8 cellular contexts compared by ENCODE assay signal in the genomic region with DNA sequence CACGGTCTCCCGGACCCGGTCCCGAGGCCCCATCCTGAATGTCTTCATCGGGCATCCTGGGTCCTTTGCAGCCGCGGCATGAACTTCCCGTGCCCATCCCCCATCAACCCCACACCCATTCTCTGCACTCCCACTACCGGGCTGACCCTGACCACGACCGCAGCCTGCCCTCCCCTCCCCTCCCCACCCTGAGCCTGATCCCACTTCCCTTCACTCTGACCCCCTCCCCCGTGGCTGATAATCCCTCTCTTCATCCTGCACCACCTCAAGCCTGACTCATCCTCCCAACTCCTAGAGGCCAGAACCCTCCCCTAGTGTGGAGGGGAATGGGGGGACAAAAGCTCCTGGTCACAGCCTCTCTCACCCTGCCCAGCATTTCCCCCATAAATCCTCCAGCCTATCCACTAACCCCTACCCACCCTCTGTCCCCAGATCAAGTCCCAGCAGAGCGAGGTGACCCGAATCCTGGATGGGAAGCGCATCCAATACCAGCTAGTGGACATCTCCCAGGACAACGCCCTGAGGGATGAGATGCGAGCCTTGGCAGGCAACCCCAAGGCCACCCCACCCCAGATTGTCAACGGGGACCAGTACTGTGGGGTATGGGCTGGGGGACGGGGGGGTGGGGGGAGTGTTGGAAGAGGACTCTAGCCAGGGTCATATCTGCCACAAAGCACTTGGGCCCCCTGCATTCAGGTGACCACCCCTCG. TPM values are rescaled to one million over a fixed set of nuclear protein-coding genes. Genes with fewer than 3 reads are reported as not detected.
DNase-seq lines count a peak whose midpoint lies in the region; ATAC-seq and TF ChIP-seq lines count a peak whose summit lies in the region.

No MANE protein-coding gene starts in this region.

- CTCF ChIA-PET in CD8-positive, alpha-beta memory T cell (lab: Charles Lee), result interaction anchor here (1.2 to 21.9 kb wide), 8 partner anchors 8 to 117 kb away, joined by 3 to 840 read pairs (median 6); partner anchors contain the start of genes CD52, CEP85 and UBXN11
- CTCF ChIA-PET in activated CD4-positive, alpha-beta memory T cell treated with anti-CD3 and anti-CD28 coated beads, Interleukin-2, amount 10 ng/mL, durations not matched to agents 7 days and 5 days (lab: Charles Lee), result interaction anchor here (0.9 to 17.9 kb wide), 8 partner anchors 8 to 136 kb away, joined by 3 to 883 read pairs (median 6); partner anchors contain the start of genes CD52 and UBXN11

- H3K9me3 Mint-ChIP-seq in CD8-positive, alpha-beta memory T cell, result no peaks in the 10 kb centered on the region
- H3K9me3 Mint-ChIP-seq in activated CD4-positive, alpha-beta memory T cell treated with anti-CD3 and anti-CD28 coated beads, Interleukin-2, amount 10 ng/mL, durations not matched to agents 7 days and 5 days, result no peaks in the 10 kb centered on the region

- H3K27ac Mint-ChIP-seq in CD8-positive, alpha-beta memory T cell, result peak overlapping the region; percentile 88 to 97 (median 96)
- H3K27ac Mint-ChIP-seq in activated CD4-positive, alpha-beta memory T cell treated with anti-CD3 and anti-CD28 coated beads, Interleukin-2, amount 10 ng/mL, durations not matched to agents 7 days and 5 days, result peak overlapping the region; percentile 98

- POLR2A ChIA-PET in CD8-positive, alpha-beta memory T cell (lab: Charles Lee), result interaction anchor here (0.6 to 8.3 kb wide), 3 partner anchors 9 to 231 kb away, joined by 3 to 104 read pairs (median 27); partner anchors contain the start of gene CD52
- POLR2A ChIA-PET in activated CD4-positive, alpha-beta memory T cell treated with anti-CD3 and anti-CD28 coated beads, Interleukin-2, amount 10 ng/mL, durations not matched to agents 7 days and 5 days (lab: Charles Lee), result interaction anchor here (1.1 to 19.9 kb wide), 12 partner anchors 7 to 376 kb away, joined by 3 to 1302 read pairs (median 9); partner anchors contain the start of genes CD52, CEP85, DHDDS and UBXN11

- peaks cover 8 to 50% (median 13%) of the 10 kb centered on the region in 3 donors for H3K36me3 Mint-ChIP-seq in CD8-positive, alpha-beta memory T cell
- H3K36me3 Mint-ChIP-seq in activated CD4-positive, alpha-beta memory T cell treated with anti-CD3 and anti-CD28 coated beads, Interleukin-2, amount 10 ng/mL, durations not matched to agents 7 days and 5 days (ENCODE audit: low read depth), result peaks cover 89% of the 10 kb centered on the region

- no peaks in the 10 kb centered on the region for H3K27me3 ChIP-seq in CD8-positive, alpha-beta memory T cell (ENCODE audit: insufficient read depth, low read length, poor library complexity, severe bottlenecking)
- no peaks in the 10 kb centered on the region for H3K27me3 ChIP-seq in left ventricle myocardium inferior (ENCODE audit: low read depth)

- H3K4me3 ChIP-seq in CD8-positive, alpha-beta memory T cell (ENCODE audit: low read length), result peak overlapping the region; percentile 85
- H3K4me3 ChIP-seq in left ventricle myocardium inferior (peak overlapping the region; percentile 92), skeletal muscle cell (ENCODE audit: low read depth, low read length) (peak overlapping the region; percentile 86)

- DNase-seq in CD8-positive, alpha-beta memory T cell, result peak in 1 of 5 donors; percentile 59
- DNase-seq in HuH-7 (ENCODE audit: low spot score) (peak; percentile 62), left ventricle myocardium inferior (no peak), skeletal muscle cell (ENCODE audit: low read depth) (no peak), COR-L47 (lab: John Stamatoyannopoulos, UW) (no peak)
- DNase-seq in activated CD4-positive, alpha-beta memory T cell treated with anti-CD3 and anti-CD28 coated beads, Interleukin-2, amount 10 ng/mL, durations not matched to agents 7 days and 5 days, result peak; percentile 54
- DNase-seq in central memory CD4-positive, alpha-beta T cell, result no peak

- H3K27me3 Mint-ChIP-seq in CD8-positive, alpha-beta memory T cell, result no peaks in the 10 kb centered on the region
- no peaks in the 10 kb centered on the region for H3K27me3 Mint-ChIP-seq in activated CD4-positive, alpha-beta memory T cell treated with anti-CD3 and anti-CD28 coated beads, Interleukin-2, amount 10 ng/mL, durations not matched to agents 7 days and 5 days

- H3K4me3 Mint-ChIP-seq in CD8-positive, alpha-beta memory T cell, result peak overlapping the region; percentile 82 to 97 (median 93)
- H3K4me3 Mint-ChIP-seq in activated CD4-positive, alpha-beta memory T cell treated with anti-CD3 and anti-CD28 coated beads, Interleukin-2, amount 10 ng/mL, durations not matched to agents 7 days and 5 days, result peak overlapping the region; percentile 81

- no peaks in the 10 kb centered on the region for H3K9me3 ChIP-seq in CD8-positive, alpha-beta memory T cell (ENCODE audit: low read length)
- no peaks in the 10 kb centered on the region for H3K9me3 ChIP-seq in left ventricle myocardium inferior (replicated peaks)

- intact Hi-C loops in left ventricle myocardium inferior (cut with micrococcal nuclease), result no loop called here

- peaks cover 91% of the 10 kb centered on the region for H3K4me1 ChIP-seq in CD8-positive, alpha-beta memory T cell (ENCODE audit: insufficient read depth, low read length)
- peaks cover 92% of the 10 kb centered on the region for H3K4me1 ChIP-seq in left ventricle myocardium inferior

- peaks cover 84 to 92% (median 85%) of the 10 kb centered on the region in 3 donors for H3K4me1 Mint-ChIP-seq in CD8-positive, alpha-beta memory T cell
- peaks cover 88% of the 10 kb centered on the region for H3K4me1 Mint-ChIP-seq in activated CD4-positive, alpha-beta memory T cell treated with anti-CD3 and anti-CD28 coated beads, Interleukin-2, amount 10 ng/mL, durations not matched to agents 7 days and 5 days

- H3K36me3 ChIP-seq in CD8-positive, alpha-beta memory T cell (ENCODE audit: insufficient read depth, low read length), result peaks cover 8% of the 10 kb centered on the region
- peaks cover 26% of the 10 kb centered on the region for H3K36me3 ChIP-seq in left ventricle myocardium inferior

- peak overlapping the region; percentile 86 for H3K27ac ChIP-seq in CD8-positive, alpha-beta memory T cell (ENCODE audit: low read depth, low read length)
- H3K27ac ChIP-seq in left ventricle myocardium inferior (replicated peaks), result peak overlapping the region; percentile 98

- ATAC-seq in GM18873 (IDR thresholded peaks at IDR 0.05; ENCODE audit: low FRiP score, unreplicated experiment), result no peak

- TF ChIP-seq CTCF in left ventricle myocardium inferior (IDR thresholded peaks at IDR 0.05; ENCODE audit: borderline replicate concordance), result no peak

RNA-seq across cellular contexts. Expression of gene SH3BGRL3, which starts 0.6 kb away (rescaled TPM):
- 100 to 1,000 TPM; 447 to 472 TPM for total RNA-seq in CD8-positive, alpha-beta memory T cell
- polyA plus RNA-seq in CD8-positive, alpha-beta memory T cell, result 1,786 TPM
- total RNA-seq in activated CD4-positive, alpha-beta memory T cell treated with anti-CD3 and anti-CD28 coated beads, Interleukin-2, amount 10 ng/mL, durations not matched to agents 7 days and 5 days, result 100 to 1,000 TPM; 662 to 665 TPM
- 32.1 TPM for total RNA-seq in left ventricle myocardium inferior

RNA-seq across cellular contexts. Expression of gene UBXN11, which starts 25.9 kb away (rescaled TPM):
- total RNA-seq in CD8-positive, alpha-beta memory T cell, result 10 to 100 TPM; 35.2 to 35.8 TPM
- polyA plus RNA-seq in CD8-positive, alpha-beta memory T cell, result 14.3 TPM
- total RNA-seq in activated CD4-positive, alpha-beta memory T cell treated with anti-CD3 and anti-CD28 coated beads, Interleukin-2, amount 10 ng/mL, durations not matched to agents 7 days and 5 days, result 10 to 100 TPM; 46.9 to 49.9 TPM
- total RNA-seq in left ventricle myocardium inferior, result 11.6 TPM

RNA-seq across cellular contexts. Expression of gene CD52, which starts 37.3 kb away (rescaled TPM):
- total RNA-seq in CD8-positive, alpha-beta memory T cell, result 100 to 1,000 TPM; 355 to 388 TPM
- 7,622 TPM for polyA plus RNA-seq in CD8-positive, alpha-beta memory T cell
- 1,000 to 10,000 TPM; 1,572 to 1,591 TPM for total RNA-seq in activated CD4-positive, alpha-beta memory T cell treated with anti-CD3 and anti-CD28 coated beads, Interleukin-2, amount 10 ng/mL, durations not matched to agents 7 days and 5 days
- 2.4 TPM for total RNA-seq in left ventricle myocardium inferior

RNA-seq across cellular contexts. Expression of gene CEP85, which starts 46.5 kb away (rescaled TPM):
- total RNA-seq in CD8-positive, alpha-beta memory T cell, result 10 to 100 TPM; 28.8 to 29.7 TPM
- 7.7 TPM for polyA plus RNA-seq in CD8-positive, alpha-beta memory T cell
- total RNA-seq in activated CD4-positive, alpha-beta memory T cell treated with anti-CD3 and anti-CD28 coated beads, Interleukin-2, amount 10 ng/mL, durations not matched to agents 7 days and 5 days, result 10 to 100 TPM; 35.5 to 37.7 TPM
- total RNA-seq in left ventricle myocardium inferior, result 71.2 TPM

Comparison
In these comparisons a context has a peak if more than half of its experiments do, and no peak if none do; other contexts are left out.
1. DNase-seq: peak in HuH-7 (single experiment) and activated CD4-positive, alpha-beta memory T cell treated with anti-CD3 and anti-CD28 coated beads, Interleukin-2, amount 10 ng/mL, durations not matched to agents 7 days and 5 days (single experiment); none in left ventricle myocardium inferior (single experiment), skeletal muscle cell (single experiment), central memory CD4-positive, alpha-beta T cell (single experiment) and COR-L47 (single experiment).
2. RNA of gene SH3BGRL3, which starts 0.6 kb away (total RNA-seq): 662 to 665 TPM in activated CD4-positive, alpha-beta memory T cell treated with anti-CD3 and anti-CD28 coated beads, Interleukin-2, amount 10 ng/mL, durations not matched to agents 7 days and 5 days and 447 to 472 TPM in CD8-positive, alpha-beta memory T cell; 32.1 TPM in left ventricle myocardium inferior (single experiment); every median in the first group is over 10 times any median in the second.
3. RNA of gene CD52, which starts 37.3 kb away (total RNA-seq): 1,572 to 1,591 TPM in activated CD4-positive, alpha-beta memory T cell treated with anti-CD3 and anti-CD28 coated beads, Interleukin-2, amount 10 ng/mL, durations not matched to agents 7 days and 5 days and 355 to 388 TPM in CD8-positive, alpha-beta memory T cell; 2.4 TPM in left ventricle myocardium inferior (single experiment); every median in the first group is over 100 times any median in the second.
4. Peak in every context shown above with its lines, with median percentiles within 50 percentile points of each other: H3K4me3 ChIP-seq.